1 cellular context compared by ENCODE assay signal in the genomic region with DNA sequence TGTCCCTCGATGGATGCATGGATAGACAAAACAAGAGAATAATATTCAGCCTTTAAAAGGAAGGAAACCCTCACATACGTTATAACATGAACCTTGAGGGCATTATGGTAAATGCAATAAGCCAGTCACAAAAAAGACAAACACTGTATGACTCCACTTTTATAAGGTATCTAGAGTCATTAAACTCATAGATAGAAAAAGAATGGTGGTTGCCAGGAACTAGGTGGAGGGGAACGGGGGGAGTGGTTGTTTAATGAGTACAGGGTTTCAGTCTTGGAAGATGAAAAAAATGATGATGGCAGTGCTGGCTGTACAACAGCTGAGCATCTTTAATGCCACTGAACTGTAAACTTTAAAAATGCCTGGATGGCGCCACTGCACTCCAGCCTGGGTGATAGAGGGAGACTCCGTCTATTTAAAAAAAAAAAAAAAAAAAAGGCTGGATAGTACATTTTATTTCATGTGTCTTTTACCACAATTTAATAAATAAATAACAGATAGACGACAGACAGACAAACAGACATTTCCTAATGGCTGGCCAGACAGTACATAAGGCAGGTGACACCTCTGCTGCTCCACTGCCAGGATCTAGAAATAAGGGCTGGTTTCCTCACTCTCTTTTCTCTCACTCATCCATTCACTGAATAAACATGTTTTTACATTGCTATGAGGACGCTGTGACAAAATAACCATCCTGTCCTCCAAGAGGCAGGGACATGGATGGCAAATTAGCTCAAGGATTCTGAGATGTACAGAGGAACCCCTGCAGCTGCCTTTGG.
TF ChIP-seq lines count a peak whose summit lies in the region.

No MANE protein-coding gene starts in this region.

TF ChIP-seq in GM23338, 12 proteins besides CTCF, POLR2A, EP300 and RAD21 (continued from another document):
- TF ChIP-seq, protein P1, sequence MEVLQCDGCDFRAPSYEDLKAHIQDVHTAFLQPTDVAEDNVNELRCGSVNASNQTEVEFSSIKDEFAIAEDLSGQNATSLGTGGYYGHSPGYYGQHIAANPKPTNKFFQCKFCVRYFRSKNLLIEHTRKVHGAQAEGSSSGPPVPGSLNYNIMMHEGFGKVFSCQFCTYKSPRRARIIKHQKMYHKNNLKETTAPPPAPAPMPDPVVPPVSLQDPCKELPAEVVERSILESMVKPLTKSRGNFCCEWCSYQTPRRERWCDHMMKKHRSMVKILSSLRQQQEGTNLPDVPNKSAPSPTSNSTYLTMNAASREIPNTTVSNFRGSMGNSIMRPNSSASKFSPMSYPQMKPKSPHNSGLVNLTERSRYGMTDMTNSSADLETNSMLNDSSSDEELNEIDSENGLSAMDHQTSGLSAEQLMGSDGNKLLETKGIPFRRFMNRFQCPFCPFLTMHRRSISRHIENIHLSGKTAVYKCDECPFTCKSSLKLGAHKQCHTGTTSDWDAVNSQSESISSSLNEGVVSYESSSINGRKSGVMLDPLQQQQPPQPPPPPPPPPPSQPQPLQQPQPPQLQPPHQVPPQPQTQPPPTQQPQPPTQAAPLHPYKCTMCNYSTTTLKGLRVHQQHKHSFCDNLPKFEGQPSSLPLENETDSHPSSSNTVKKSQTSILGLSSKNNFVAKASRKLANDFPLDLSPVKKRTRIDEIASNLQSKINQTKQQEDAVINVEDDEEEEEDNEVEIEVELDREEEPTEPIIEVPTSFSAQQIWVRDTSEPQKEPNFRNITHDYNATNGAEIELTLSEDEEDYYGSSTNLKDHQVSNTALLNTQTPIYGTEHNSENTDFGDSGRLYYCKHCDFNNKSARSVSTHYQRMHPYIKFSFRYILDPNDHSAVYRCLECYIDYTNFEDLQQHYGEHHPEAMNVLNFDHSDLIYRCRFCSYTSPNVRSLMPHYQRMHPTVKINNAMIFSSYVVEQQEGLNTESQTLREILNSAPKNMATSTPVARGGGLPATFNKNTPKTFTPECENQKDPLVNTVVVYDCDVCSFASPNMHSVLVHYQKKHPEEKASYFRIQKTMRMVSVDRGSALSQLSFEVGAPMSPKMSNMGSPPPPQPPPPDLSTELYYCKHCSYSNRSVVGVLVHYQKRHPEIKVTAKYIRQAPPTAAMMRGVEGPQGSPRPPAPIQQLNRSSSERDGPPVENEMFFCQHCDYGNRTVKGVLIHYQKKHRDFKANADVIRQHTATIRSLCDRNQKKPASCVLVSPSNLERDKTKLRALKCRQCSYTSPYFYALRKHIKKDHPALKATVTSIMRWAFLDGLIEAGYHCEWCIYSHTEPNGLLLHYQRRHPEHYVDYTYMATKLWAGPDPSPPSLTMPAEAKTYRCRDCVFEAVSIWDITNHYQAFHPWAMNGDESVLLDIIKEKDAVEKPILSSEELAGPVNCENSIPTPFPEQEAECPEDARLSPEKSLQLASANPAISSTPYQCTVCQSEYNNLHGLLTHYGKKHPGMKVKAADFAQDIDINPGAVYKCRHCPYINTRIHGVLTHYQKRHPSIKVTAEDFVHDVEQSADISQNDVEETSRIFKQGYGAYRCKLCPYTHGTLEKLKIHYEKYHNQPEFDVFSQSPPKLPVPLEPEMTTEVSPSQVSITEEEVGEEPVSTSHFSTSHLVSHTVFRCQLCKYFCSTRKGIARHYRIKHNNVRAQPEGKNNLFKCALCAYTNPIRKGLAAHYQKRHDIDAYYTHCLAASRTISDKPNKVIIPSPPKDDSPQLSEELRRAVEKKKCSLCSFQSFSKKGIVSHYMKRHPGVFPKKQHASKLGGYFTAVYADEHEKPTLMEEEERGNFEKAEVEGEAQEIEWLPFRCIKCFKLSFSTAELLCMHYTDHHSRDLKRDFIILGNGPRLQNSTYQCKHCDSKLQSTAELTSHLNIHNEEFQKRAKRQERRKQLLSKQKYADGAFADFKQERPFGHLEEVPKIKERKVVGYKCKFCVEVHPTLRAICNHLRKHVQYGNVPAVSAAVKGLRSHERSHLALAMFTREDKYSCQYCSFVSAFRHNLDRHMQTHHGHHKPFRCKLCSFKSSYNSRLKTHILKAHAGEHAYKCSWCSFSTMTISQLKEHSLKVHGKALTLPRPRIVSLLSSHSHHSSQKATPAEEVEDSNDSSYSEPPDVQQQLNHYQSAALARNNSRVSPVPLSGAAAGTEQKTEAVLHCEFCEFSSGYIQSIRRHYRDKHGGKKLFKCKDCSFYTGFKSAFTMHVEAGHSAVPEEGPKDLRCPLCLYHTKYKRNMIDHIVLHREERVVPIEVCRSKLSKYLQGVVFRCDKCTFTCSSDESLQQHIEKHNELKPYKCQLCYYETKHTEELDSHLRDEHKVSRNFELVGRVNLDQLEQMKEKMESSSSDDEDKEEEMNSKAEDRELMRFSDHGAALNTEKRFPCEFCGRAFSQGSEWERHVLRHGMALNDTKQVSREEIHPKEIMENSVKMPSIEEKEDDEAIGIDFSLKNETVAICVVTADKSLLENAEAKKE (CRISPR knock-in tag; IDR thresholded peaks at IDR 0.05): no peak
- TF ChIP-seq POLR2AphosphoS5 (IDR thresholded peaks at IDR 0.05; ENCODE audit: low read depth) (no peak), ZNF331 (CRISPR knock-in tag; IDR thresholded peaks at IDR 0.05; ENCODE audit: low read depth) (no peak), CREB1 (CRISPR knock-in tag; IDR thresholded peaks at IDR 0.05; ENCODE audit: low read depth) (no peak), EZH2 (IDR thresholded peaks at IDR 0.05; ENCODE audit: low read depth, unreplicated experiment) (no peak)
- TF ChIP-seq, protein P2, sequence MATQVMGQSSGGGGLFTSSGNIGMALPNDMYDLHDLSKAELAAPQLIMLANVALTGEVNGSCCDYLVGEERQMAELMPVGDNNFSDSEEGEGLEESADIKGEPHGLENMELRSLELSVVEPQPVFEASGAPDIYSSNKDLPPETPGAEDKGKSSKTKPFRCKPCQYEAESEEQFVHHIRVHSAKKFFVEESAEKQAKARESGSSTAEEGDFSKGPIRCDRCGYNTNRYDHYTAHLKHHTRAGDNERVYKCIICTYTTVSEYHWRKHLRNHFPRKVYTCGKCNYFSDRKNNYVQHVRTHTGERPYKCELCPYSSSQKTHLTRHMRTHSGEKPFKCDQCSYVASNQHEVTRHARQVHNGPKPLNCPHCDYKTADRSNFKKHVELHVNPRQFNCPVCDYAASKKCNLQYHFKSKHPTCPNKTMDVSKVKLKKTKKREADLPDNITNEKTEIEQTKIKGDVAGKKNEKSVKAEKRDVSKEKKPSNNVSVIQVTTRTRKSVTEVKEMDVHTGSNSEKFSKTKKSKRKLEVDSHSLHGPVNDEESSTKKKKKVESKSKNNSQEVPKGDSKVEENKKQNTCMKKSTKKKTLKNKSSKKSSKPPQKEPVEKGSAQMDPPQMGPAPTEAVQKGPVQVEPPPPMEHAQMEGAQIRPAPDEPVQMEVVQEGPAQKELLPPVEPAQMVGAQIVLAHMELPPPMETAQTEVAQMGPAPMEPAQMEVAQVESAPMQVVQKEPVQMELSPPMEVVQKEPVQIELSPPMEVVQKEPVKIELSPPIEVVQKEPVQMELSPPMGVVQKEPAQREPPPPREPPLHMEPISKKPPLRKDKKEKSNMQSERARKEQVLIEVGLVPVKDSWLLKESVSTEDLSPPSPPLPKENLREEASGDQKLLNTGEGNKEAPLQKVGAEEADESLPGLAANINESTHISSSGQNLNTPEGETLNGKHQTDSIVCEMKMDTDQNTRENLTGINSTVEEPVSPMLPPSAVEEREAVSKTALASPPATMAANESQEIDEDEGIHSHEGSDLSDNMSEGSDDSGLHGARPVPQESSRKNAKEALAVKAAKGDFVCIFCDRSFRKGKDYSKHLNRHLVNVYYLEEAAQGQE (IDR thresholded peaks at IDR 0.05; ENCODE audit: unreplicated experiment): no peak
